In genomic region chr6:83265384-83265783, GRCh38 we compare ENCODE assay signal across 15 cellular contexts.
DNase-seq lines count a peak whose midpoint lies in the region; ATAC-seq lines count a peak whose summit lies in the region.
"Had no signal": no experiment of that assay in that cellular context is flagged by ENCODE, and none has a peak within 500 bp of the region (broad histone marks: within the 10 kb centered on the region; RNA-seq: fewer than 3 reads in every experiment).

No MANE protein-coding gene starts in this region.

- H3K27me3 ChIP-seq in SJSA1 (replicated peaks), result no peaks in the 10 kb centered on the region
- H3K27me3 ChIP-seq: BLaER1 treated with 17β-estradiol and CSF1 and Interleukin-3, amounts not matched to agents 10 nM and 100 nM; dorsolateral prefrontal cortex had no signal

- no peaks in the 10 kb centered on the region for H3K9me3 ChIP-seq in SJSA1 (replicated peaks)
- H3K9me3 ChIP-seq: BLaER1 treated with 17β-estradiol and CSF1 and Interleukin-3, amounts not matched to agents 10 nM and 100 nM had no signal

- H3K27ac ChIP-seq in SJSA1, result no peak overlapping the region
- H3K27ac ChIP-seq: BLaER1 treated with 17β-estradiol and CSF1 and Interleukin-3, amounts not matched to agents 10 nM and 100 nM; dorsolateral prefrontal cortex; VCaP had no signal

- no peak overlapping the region for H3K4me3 ChIP-seq in SJSA1
- H3K4me3 ChIP-seq: BLaER1 treated with 17β-estradiol and CSF1 and Interleukin-3, amounts not matched to agents 10 nM and 100 nM; dorsolateral prefrontal cortex had no signal

- peaks cover 14% of the 10 kb centered on the region for H3K4me1 ChIP-seq in SJSA1 (replicated peaks)
- H3K4me1 ChIP-seq: BLaER1 treated with 17β-estradiol and CSF1 and Interleukin-3, amounts not matched to agents 10 nM and 100 nM had no signal

- DNase-seq in GM04504 (ENCODE audit: low read depth), result peak; percentile 10
- peak; percentile 48 to 56 for DNase-seq in SJSA1 (ENCODE audit: low read depth in 1 of 2, low spot score in 2 of 2)
- DNase-seq in renal cortical epithelial cell (ENCODE audit: low read depth), result peak; percentile 14
- DNase-seq in NCI-H1694 (lab: John Stamatoyannopoulos, UW), result no peak
- no peak for DNase-seq in NCI-H128 (lab: John Stamatoyannopoulos, UW; ENCODE audit: unreplicated experiment)
- DNase-seq in ecto neural progenitor cell (ENCODE audit: low spot score), result no peak
- DNase-seq in NCI-H2081 treated with DMSO at 0.1 percent for 48 hours (lab: John Stamatoyannopoulos, UW), result no peak
- DNase-seq: activated CD4-positive, alpha-beta memory T cell treated with anti-CD3 and anti-CD28 coated beads, Interleukin-2, amount 10 ng/mL, durations not matched to agents 7 days and 5 days; DMS79; dorsolateral prefrontal cortex; NCI-H1930; NCI-H748 treated with DMSO at 0.1 percent for 48 hours had no signal

- H3K36me3 ChIP-seq in SJSA1, result peaks cover 12% of the 10 kb centered on the region; the same call in 1 of the 2 replicates
- H3K36me3 ChIP-seq: BLaER1 treated with 17β-estradiol and CSF1 and Interleukin-3, amounts not matched to agents 10 nM and 100 nM had no signal

- ATAC-seq in esophagus mucosa, result peak; percentile 23

Comparison
In these comparisons a context has a peak if more than half of its experiments do, and no peak if none do; other contexts are left out.
1. DNase-seq: peak in GM04504 (single experiment), SJSA1 (2 of 2) and renal cortical epithelial cell (single experiment); none in NCI-H1694 (single experiment), NCI-H128 (single experiment), ecto neural progenitor cell (single experiment) and NCI-H2081 treated with DMSO at 0.1 percent for 48 hours (single experiment).